16 cellular contexts compared by ENCODE assay signal in genomic region chr11:94790771-94791180, GRCh38. TPM values are rescaled to one million over a fixed set of nuclear protein-coding genes. Genes with fewer than 3 reads are reported as not detected.
DNase-seq lines count a peak whose midpoint lies in the region; ATAC-seq and TF ChIP-seq lines count a peak whose summit lies in the region.
"Had no signal": no experiment of that assay in that cellular context is flagged by ENCODE, and none has a peak within 500 bp of the region (broad histone marks: within the 10 kb centered on the region; RNA-seq: fewer than 3 reads in every experiment).

No MANE protein-coding gene starts in this region.

- no peaks in the 10 kb centered on the region for H3K9me3 Mint-ChIP-seq in osteocyte (ENCODE audit: unreplicated experiment)
- H3K9me3 Mint-ChIP-seq: activated T-helper 17 cell treated with anti-CD3 and anti-CD28 coated beads, Interleukin-2, amount 50 U/mL, for 72 hours had no signal

- H3K27me3 ChIP-seq in right atrium auricular region: no peaks in the 10 kb centered on the region
- H3K27me3 ChIP-seq: pancreas had no signal

- H3K9me3 ChIP-seq in right atrium auricular region: no peaks in the 10 kb centered on the region
- H3K9me3 ChIP-seq: pancreas had no signal

- H3K4me1 Mint-ChIP-seq in osteocyte (ENCODE audit: unreplicated experiment): peaks cover 86% of the 10 kb centered on the region
- H3K4me1 Mint-ChIP-seq: activated T-helper 17 cell treated with anti-CD3 and anti-CD28 coated beads, Interleukin-2, amount 50 U/mL, for 72 hours had no signal

- H3K27ac Mint-ChIP-seq in osteocyte (ENCODE audit: unreplicated experiment): peak overlapping the region; percentile 43
- H3K27ac Mint-ChIP-seq: activated T-helper 17 cell treated with anti-CD3 and anti-CD28 coated beads, Interleukin-2, amount 50 U/mL, for 72 hours had no signal

- H3K27ac ChIP-seq in epithelial cell of prostate: peak overlapping the region; percentile 60
- peak overlapping the region in 1 of 2 donors; percentile 90 for H3K27ac ChIP-seq in right atrium auricular region

- ATAC-seq in GM21367 (IDR thresholded peaks at IDR 0.05; ENCODE audit: unreplicated experiment) (no peak), GM19452 (IDR thresholded peaks at IDR 0.05; ENCODE audit: unreplicated experiment) (no peak)
- ATAC-seq: activated T-helper 17 cell treated with anti-CD3 and anti-CD28 coated beads, Interleukin-2, amount 50 U/mL, for 72 hours; pancreas had no signal

- no peak overlapping the region for H3K4me3 ChIP-seq in right atrium auricular region
- H3K4me3 ChIP-seq: pancreas had no signal

- no peak overlapping the region for H3K4me3 Mint-ChIP-seq in osteocyte (ENCODE audit: unreplicated experiment)
- H3K4me3 Mint-ChIP-seq: activated T-helper 17 cell treated with anti-CD3 and anti-CD28 coated beads, Interleukin-2, amount 50 U/mL, for 72 hours had no signal

- DNase-seq in COLO829 (ENCODE audit: low spot score) (peak; percentile 69), NCI-H526 treated with DMSO at 0.1 percent for 48 hours (lab: John Stamatoyannopoulos, UW) (peak; percentile 73), epithelial cell of prostate (ENCODE audit: low read depth, low spot score) (no peak), osteocyte (ENCODE audit: extremely low spot score, unreplicated experiment) (no peak), NOMO-1 treated with dmso at 0.1 percent for 144 hours (lab: John Stamatoyannopoulos, UW; ENCODE audit: unreplicated experiment) (no peak), right atrium auricular region (ENCODE audit: low spot score) (no peak)
- DNase-seq: COR-L47; GF-D8; KG1; NCI-H1417 treated with DMSO at 0.1 percent for 48 hours; NCI-H345; pancreas; stimulated activated naive CD4-positive, alpha-beta T cell treated with Interleukin-2 at 50 U/mL for 16 hours had no signal

- no peaks in the 10 kb centered on the region for H3K36me3 ChIP-seq in right atrium auricular region
- H3K36me3 ChIP-seq: pancreas had no signal

- no peaks in the 10 kb centered on the region for H3K27me3 Mint-ChIP-seq in osteocyte (ENCODE audit: unreplicated experiment)

- peaks cover 0 to 89% of the 10 kb centered on the region in 2 donors for H3K4me1 ChIP-seq in right atrium auricular region

- TF ChIP-seq CTCF in osteocyte (IDR thresholded peaks at IDR 0.05) (no peak), right atrium auricular region (IDR thresholded peaks at IDR 0.05) (no peak)

- H3K36me3 Mint-ChIP-seq in osteocyte (ENCODE audit: unreplicated experiment): no peaks in the 10 kb centered on the region

RNA-seq across cellular contexts. Expression of gene AMOTL1, which starts 22.6 kb away (rescaled TPM):
- total RNA-seq in osteocyte (66.6 and 71.7 TPM in 2 replicates), right atrium auricular region (10 to 100 TPM; 56.7 to 59.5 TPM)

Comparison
In these comparisons a context has a peak if more than half of its experiments do, and no peak if none do; other contexts are left out.
1. DNase-seq: peak in COLO829 (single experiment) and NCI-H526 treated with DMSO at 0.1 percent for 48 hours (single experiment); none in epithelial cell of prostate (single experiment), osteocyte (single experiment), NOMO-1 treated with dmso at 0.1 percent for 144 hours (single experiment) and right atrium auricular region (single experiment).